In genomic region chr17:36544320-36545092, GRCh38 we compare ENCODE assay signal across 8 cellular contexts. TPM values are rescaled to one million over a fixed set of nuclear protein-coding genes. Genes with fewer than 3 reads are reported as not detected.
A peak's percentile ranks its signal among the peaks of the same experiment; 100 is the strongest.
DNase-seq lines count a peak whose midpoint lies in the region; ATAC-seq and TF ChIP-seq lines count a peak whose summit lies in the region.

Gene GGNBP2 (plus strand): TSS chr17:36544919. CDS start chr17:36545725, 806 bp downstream.

- no peaks in the 10 kb centered on the region for H3K27me3 Mint-ChIP-seq in CD8-positive, alpha-beta T cell (ENCODE audit: low read depth)

- H3K9me3 Mint-ChIP-seq in CD8-positive, alpha-beta T cell: no peaks in the 10 kb centered on the region

- no peaks in the 10 kb centered on the region for H3K27me3 ChIP-seq in CD8-positive, alpha-beta T cell (ENCODE audit: insufficient read depth, low read length)

- peak; percentile 86 to 93 (median 89) for DNase-seq in CD8-positive, alpha-beta T cell
- peak; percentile 96 for DNase-seq in GM20000 (ENCODE audit: low spot score)
- peak; percentile 78 for DNase-seq in HT1080 (ENCODE audit: low read depth)
- DNase-seq in NK-92 treated with Interleukin-12 subunit alpha and Interleukin-12 subunit beta, amount 100 ng/mL, for 24 hours (lab: John Stamatoyannopoulos, UW): peak; percentile 93
- peak; percentile 94 for DNase-seq in activated CD8-positive, alpha-beta memory T cell treated with anti-CD3 and anti-CD28 coated beads for 24 hours
- peak; percentile 88 for DNase-seq in effector CD4-positive, alpha-beta T cell
- peak; percentile 96 to 97 for DNase-seq in lung microvascular endothelial cell (ENCODE audit: low read depth in 2 of 2)
- DNase-seq in stimulated activated CD4-positive, alpha-beta T cell treated with anti-CD3 and anti-CD28 coated beads, TNF-alpha, amount 100 ng/mL, for 24 hours (ENCODE audit: low read depth in 3 of 3): peak; percentile 81 to 90 (median 88)

- H3K36me3 Mint-ChIP-seq in CD8-positive, alpha-beta T cell: peaks cover 28% of the 10 kb centered on the region

- CTCF ChIA-PET in CD8-positive, alpha-beta T cell (lab: Charles Lee): interaction anchor here (1.9 to 2.2 kb wide), 2 partner anchors 11 to 58 kb away, joined by 6 to 7 read pairs; partner anchors contain the start of genes MYO19 and PIGW

- intact Hi-C loops in CD8-positive, alpha-beta T cell (cut with DNase I, micrococcal nuclease): loop anchor here (1.0 to 5.0 kb wide), 6 partner anchors 9 to 1098 kb away; partner anchors contain the start of genes MRM1 (in 2 of the 2), ZNHIT3 (in 2 of the 2), AATF (in 1 of the 2) and DDX52 (in 1 of the 2)

- POLR2A ChIA-PET in CD8-positive, alpha-beta T cell (lab: Charles Lee): interaction anchor here (0.9 to 5.3 kb wide), 3 partner anchors 9 to 404 kb away, joined by 3 to 72 read pairs (median 8); partner anchors contain the start of genes AATF, MYO19 and PIGW

- H3K36me3 ChIP-seq in CD8-positive, alpha-beta T cell (ENCODE audit: insufficient read depth, low read length): peaks cover 5% of the 10 kb centered on the region

- no peak for TF ChIP-seq CTCF in CD8-positive, alpha-beta T cell (IDR thresholded peaks at IDR 0.05)
- no peak for TF ChIP-seq CTCF in GM20000 (IDR thresholded peaks at IDR 0.05; ENCODE audit: extremely low read depth, missing control alignments)

- peak within 1 kb of the TSS; percentile 95 for H3K4me3 Mint-ChIP-seq in CD8-positive, alpha-beta T cell

- peak within 1 kb of the TSS; percentile 98 for H3K27ac Mint-ChIP-seq in CD8-positive, alpha-beta T cell

- peak within 1 kb of the TSS; percentile 90 for H3K4me3 ChIP-seq in CD8-positive, alpha-beta T cell (ENCODE audit: low read depth, low read length)

- H3K4me1 Mint-ChIP-seq in CD8-positive, alpha-beta T cell (ENCODE audit: low read depth): peaks cover 38% of the 10 kb centered on the region

- peaks cover 32% of the 10 kb centered on the region for H3K4me1 ChIP-seq in CD8-positive, alpha-beta T cell (ENCODE audit: insufficient read depth, low read length)

- H3K9me3 ChIP-seq in CD8-positive, alpha-beta T cell (ENCODE audit: low read length): no peaks in the 10 kb centered on the region

- H3K27ac ChIP-seq in CD8-positive, alpha-beta T cell (ENCODE audit: low read depth, low read length): peak within 1 kb of the TSS; percentile 93

- peak; percentile 57 for ATAC-seq in CD8-positive, alpha-beta T cell

RNA-seq across cellular contexts. Expression of gene GGNBP2, which starts in this region (rescaled TPM):
- total RNA-seq in CD8-positive, alpha-beta T cell: 100 to 1,000 TPM; 185 to 193 TPM
- 54.1 and 58.6 TPM in 2 replicates for total RNA-seq in HT1080 (2014; rRNA removed; shearing (Covaris generic))
- 53.4 and 61.8 TPM in 2 replicates for polyA plus RNA-seq in HT1080 (2015; cell fraction: cytosol; rRNA removed)
- 144 and 146 TPM in 2 replicates for polyA plus RNA-seq in HT1080 (2015; cell fraction: nucleus; rRNA removed)
- total RNA-seq in lung microvascular endothelial cell: 29.0 and 37.3 TPM in 2 replicates

Comparison
In these comparisons a context has a peak if more than half of its experiments do, and no peak if none do; other contexts are left out.
1. Peak in every context shown above with its lines: DNase-seq, ATAC-seq, H3K4me3 ChIP-seq and H3K27ac ChIP-seq.